1 cellular context compared by ENCODE assay signal in the genomic region with DNA sequence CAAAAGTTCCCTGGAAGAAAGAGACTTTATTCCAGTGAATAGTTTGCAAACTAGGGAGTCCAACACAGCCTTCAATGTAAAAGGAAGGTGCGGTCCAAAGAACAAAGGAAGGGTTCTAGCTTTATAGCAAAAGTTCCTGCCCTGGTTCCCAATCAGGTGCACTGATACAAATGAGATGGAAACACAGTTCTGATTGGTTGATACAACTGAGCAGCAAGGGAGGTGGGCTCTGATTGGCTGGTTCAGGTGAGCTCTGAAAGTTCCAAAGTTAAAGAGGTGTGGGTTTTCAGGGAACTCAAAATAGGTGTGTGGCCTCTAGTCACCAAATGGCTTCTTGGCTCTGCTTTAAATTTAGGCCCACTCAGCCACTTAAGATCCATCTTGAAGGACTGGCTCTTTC.
TF ChIP-seq lines count a peak whose summit lies in the region.

No MANE protein-coding gene starts in this region.

TF ChIP-seq in GM23338, 12 proteins besides CTCF, POLR2A, EP300 and RAD21 (continued from another document):
- no peak for TF ChIP-seq ZNF462 (CRISPR knock-in tag; IDR thresholded peaks at IDR 0.05)
- no peak for TF ChIP-seq ZNF114 (CRISPR knock-in tag; IDR thresholded peaks at IDR 0.05)
- TF ChIP-seq ZNF331 (CRISPR knock-in tag; IDR thresholded peaks at IDR 0.05; ENCODE audit: low read depth) = no peak
